18 cellular contexts compared by ENCODE assay signal in genomic region chr3:182622241-182622545, GRCh38.
A peak's percentile ranks its signal among the peaks of the same experiment; 100 is the strongest.
DNase-seq lines count a peak whose midpoint lies in the region; ATAC-seq and TF ChIP-seq lines count a peak whose summit lies in the region.
"Had no signal": no experiment of that assay in that cellular context is flagged by ENCODE, and none has a peak within 500 bp of the region (broad histone marks: within the 10 kb centered on the region; RNA-seq: fewer than 3 reads in every experiment).

No MANE protein-coding gene starts in this region.

- H3K27me3 Mint-ChIP-seq in H9 (ENCODE audit: low read depth) (no peaks in the 10 kb centered on the region), type B pancreatic cell (no peaks in the 10 kb centered on the region)
- H3K27me3 Mint-ChIP-seq in CD8-positive, alpha-beta memory T cell, result peaks cover 12 to 13% of the 10 kb centered on the region in 2 donors

- H3K4ac ChIP-seq in H9 (ENCODE audit: low read depth, low read length), result no peak overlapping the region

- no peak overlapping the region for H3K56ac ChIP-seq in H9 (ENCODE audit: insufficient read length, low read depth, low read length)

- H4K8ac ChIP-seq in H9 (replicated peaks; ENCODE audit: insufficient read length, low read depth, low read length), result no peak overlapping the region

- DNase-seq in H9, result no peak
- no peak for DNase-seq in PC-3
- no peak for DNase-seq in type B pancreatic cell (ENCODE audit: extremely low spot score, unreplicated experiment)
- no peak for DNase-seq in CD8-positive, alpha-beta memory T cell
- no peak for DNase-seq in erythroblast (lab: John Stamatoyannopoulos, UW)
- no peak for DNase-seq in NCI-H2196 treated with DMSO at 0.1 percent for 48 hours (lab: John Stamatoyannopoulos, UW; ENCODE audit: unreplicated experiment)
- DNase-seq: AML-193; CD4-positive, alpha-beta memory T cell; DMS 273 treated with DMSO at 0.1 percent for 48 hours; GDM1; HCEC 1CT; IMR-90 had no signal

- H3K4me3 Mint-ChIP-seq in H9 (no peak overlapping the region), type B pancreatic cell (no peak overlapping the region)
- H3K4me3 Mint-ChIP-seq in CD8-positive, alpha-beta memory T cell, result no peak overlapping the region
- H3K4me3 Mint-ChIP-seq: CD14-positive monocyte; CD4-positive, alpha-beta memory T cell had no signal

- POLR2A ChIA-PET in PC-3 (lab: Charles Lee; ENCODE audit: unreplicated experiment), result no interaction called here
- POLR2A ChIA-PET in CD8-positive, alpha-beta memory T cell (lab: Charles Lee), result no interaction called here

- no peaks in the 10 kb centered on the region for H3K9me2 ChIP-seq in PC-3 (replicated peaks; ENCODE audit: low read length)

- H2AK5ac ChIP-seq in H9 (ENCODE audit: insufficient read length, low read length), result no peak overlapping the region

- H3K9me3 ChIP-seq in H9 (ENCODE audit: control insufficient read depth, low read depth, low read length), result no peaks in the 10 kb centered on the region
- H3K9me3 ChIP-seq in PC-3 (ENCODE audit: low read length), result no peaks in the 10 kb centered on the region
- H3K9me3 ChIP-seq in CD8-positive, alpha-beta memory T cell (ENCODE audit: low read length), result no peaks in the 10 kb centered on the region
- H3K9me3 ChIP-seq: A549 had no signal

- H2BK15ac ChIP-seq in H9 (ENCODE audit: low read depth, low read length), result no peak overlapping the region

- H4K20me1 ChIP-seq in H9 (ENCODE audit: control insufficient read depth, insufficient read depth, insufficient read length) (no peaks in the 10 kb centered on the region), PC-3 (ENCODE audit: low read length) (no peaks in the 10 kb centered on the region)

- H2BK5ac ChIP-seq in H9 (ENCODE audit: insufficient read length, low read length), result no peak overlapping the region

- H3K9ac ChIP-seq in H9 (ENCODE audit: extremely low read depth, insufficient read length, low read length) (no peak overlapping the region), PC-3 (ENCODE audit: low read length) (no peak overlapping the region)
- H3K9ac ChIP-seq: GM23248 had no signal

- H3K27ac ChIP-seq in H9 (ENCODE audit: insufficient read length, low read depth, low read length) (no peak overlapping the region), PC-3 (ENCODE audit: low read length) (no peak overlapping the region), VCaP (no peak overlapping the region)
- no peak overlapping the region for H3K27ac ChIP-seq in CD8-positive, alpha-beta memory T cell (ENCODE audit: low read depth, low read length)
- H3K27ac ChIP-seq: A549, GM23248 had no signal

- no peak overlapping the region for H2BK12ac ChIP-seq in H9 (ENCODE audit: insufficient read length, low read depth, low read length)

- peaks cover 0 to 8% (median 0%) of the 10 kb centered on the region in 3 experiments; a peak in 2 of 7 replicates for H3K36me3 Mint-ChIP-seq in H9 (ENCODE audit: insufficient read depth in 1 of 3, low read depth in 3 of 3)
- no peaks in the 10 kb centered on the region for H3K36me3 Mint-ChIP-seq in type B pancreatic cell
- H3K36me3 Mint-ChIP-seq in CD8-positive, alpha-beta memory T cell, result no peaks in the 10 kb centered on the region
- H3K36me3 Mint-ChIP-seq: CD14-positive monocyte; CD4-positive, alpha-beta memory T cell had no signal

- H3K27ac Mint-ChIP-seq in H9, result no peak overlapping the region
- no peak overlapping the region for H3K27ac Mint-ChIP-seq in type B pancreatic cell
- H3K27ac Mint-ChIP-seq in CD8-positive, alpha-beta memory T cell, result no peak overlapping the region
- H3K27ac Mint-ChIP-seq: CD14-positive monocyte; CD4-positive, alpha-beta memory T cell had no signal

- H3K4me1 ChIP-seq in H9 (ENCODE audit: insufficient read depth, low read length) (no peaks in the 10 kb centered on the region), PC-3 (ENCODE audit: insufficient read depth, low read length) (peaks cover 36% of the 10 kb centered on the region)
- H3K4me1 ChIP-seq in CD8-positive, alpha-beta memory T cell (ENCODE audit: insufficient read depth, low read length), result no peaks in the 10 kb centered on the region
- H3K4me1 ChIP-seq: A549 had no signal

- H3K27me3 ChIP-seq in H9 (ENCODE audit: insufficient read depth, low read length) (no peaks in the 10 kb centered on the region), PC-3 (ENCODE audit: low read length) (no peaks in the 10 kb centered on the region)
- no peaks in the 10 kb centered on the region for H3K27me3 ChIP-seq in CD8-positive, alpha-beta memory T cell (ENCODE audit: insufficient read depth, low read length, poor library complexity, severe bottlenecking)

- no peaks in the 10 kb centered on the region for H3K79me2 ChIP-seq in H9 (ENCODE audit: insufficient read depth, low read length)
- no peaks in the 10 kb centered on the region for H3K79me2 ChIP-seq in PC-3 (ENCODE audit: low read length)

- no peaks in the 10 kb centered on the region for H3K36me3 ChIP-seq in PC-3 (ENCODE audit: low read depth, low read length)
- H3K36me3 ChIP-seq in CD8-positive, alpha-beta memory T cell (ENCODE audit: insufficient read depth, low read length), result no peaks in the 10 kb centered on the region

- no peak overlapping the region for H3K14ac ChIP-seq in H9 (ENCODE audit: insufficient read depth, low read length)

- H3K4me3 ChIP-seq in PC-3 (ENCODE audit: low read length), result no peak overlapping the region
- no peak overlapping the region for H3K4me3 ChIP-seq in CD8-positive, alpha-beta memory T cell (ENCODE audit: low read length)
- H3K4me3 ChIP-seq: A549, GM23248, K562 had no signal

- no peak overlapping the region for H2BK20ac ChIP-seq in H9 (ENCODE audit: low read depth, low read length, poor library complexity, severe bottlenecking)

- no peak overlapping the region for H3K18ac ChIP-seq in H9 (ENCODE audit: insufficient read length, low read depth, low read length)

- H4K91ac ChIP-seq in H9 (ENCODE audit: insufficient read length, low read depth, low read length), result no peak overlapping the region

- no peak for TF ChIP-seq POLR2A in erythroblast (IDR thresholded peaks at IDR 0.05; ENCODE audit: low read length)

- no peak overlapping the region for H4K5ac ChIP-seq in H9 (ENCODE audit: insufficient read length, low read depth, low read length)

- H2AFZ ChIP-seq in H9 (ENCODE audit: low read length), result no peak overlapping the region
- H2AFZ ChIP-seq in PC-3 (ENCODE audit: low read length), result no peak overlapping the region
- H2AFZ ChIP-seq: GM23248 had no signal

- H3K4me1 Mint-ChIP-seq in H9, result peaks cover 26 to 32% of the 10 kb centered on the region in 2 experiments
- H3K4me1 Mint-ChIP-seq in type B pancreatic cell (ENCODE audit: unreplicated experiment), result peaks cover 12% of the 10 kb centered on the region
- no peaks in the 10 kb centered on the region for H3K4me1 Mint-ChIP-seq in CD8-positive, alpha-beta memory T cell
- H3K4me1 Mint-ChIP-seq: CD14-positive monocyte; CD4-positive, alpha-beta memory T cell had no signal

- H3K4me2 ChIP-seq in H9 (ENCODE audit: insufficient read depth, insufficient read length, low read length), result no peak overlapping the region
- H3K4me2 ChIP-seq in PC-3 (ENCODE audit: low read length), result no peak overlapping the region
- H3K4me2 ChIP-seq: A549 had no signal

- intact Hi-C loops in PC-3 (cut with micrococcal nuclease), result loop anchor here (1.0 kb wide), 1 partner anchor 61 kb away; no protein-coding TSS in a partner anchor

- no peaks in the 10 kb centered on the region for H3K23me2 ChIP-seq in H9 (ENCODE audit: insufficient read length, low read depth, low read length, poor library complexity, severe bottlenecking)

- H3K23ac ChIP-seq in H9 (ENCODE audit: insufficient read length, low read depth, low read length), result no peak overlapping the region

- H3F3A ChIP-seq in PC-3 (ENCODE audit: low read length, unreplicated experiment), result no peaks in the 10 kb centered on the region

- BruUV-seq in PC-3 (replicated peaks; lab: Mats Ljungman, UMichigan), result no TSS peak

- H3T11ph ChIP-seq in H9 (ENCODE audit: low read length), result no peak overlapping the region

- ATAC-seq in PC-3, result no peak
- ATAC-seq in HG03520 (IDR thresholded peaks at IDR 0.05; ENCODE audit: unreplicated experiment), result no peak
- ATAC-seq: A549, K562 had no signal

- H2BK120ac ChIP-seq in H9 (ENCODE audit: low read depth, low read length, poor library complexity, severe bottlenecking), result no peak overlapping the region

- no peaks in the 10 kb centered on the region for H3K79me1 ChIP-seq in H9 (ENCODE audit: insufficient read depth, low read depth, low read length, poor library complexity, severe bottlenecking)

- H3K9me3 Mint-ChIP-seq in H9 (no peaks in the 10 kb centered on the region; a peak in 2 of 5 replicates), type B pancreatic cell (peaks cover 10% of the 10 kb centered on the region)
- H3K9me3 Mint-ChIP-seq in CD8-positive, alpha-beta memory T cell, result no peaks in the 10 kb centered on the region
- H3K9me3 Mint-ChIP-seq: CD14-positive monocyte; CD4-positive, alpha-beta memory T cell had no signal

- 0 out of 3 replicates have a peak, but pooled peaks have one; percentile 8 for TF ChIP-seq CTCF in H9 (conservative IDR thresholded peaks at IDR 0.05)
- peak; percentile 8; the same call in 1 of the 2 replicates for TF ChIP-seq CTCF in PC-3 (conservative IDR thresholded peaks at IDR 0.05; ENCODE audit: low read depth, low read length)
- peak; percentile 53 for TF ChIP-seq CTCF in VCaP (conservative IDR thresholded peaks at IDR 0.05)
- peak; percentile 5 for TF ChIP-seq CTCF in type B pancreatic cell (conservative IDR thresholded peaks at IDR 0.05)

- CTCF ChIA-PET in PC-3 (lab: Charles Lee), result interaction anchor here (0.6 kb wide), 1 partner anchor 923 kb away, joined by 5 read pairs; no protein-coding TSS in a partner anchor
- CTCF ChIA-PET in CD8-positive, alpha-beta memory T cell (lab: Charles Lee), result no interaction called here
